9 cellular contexts compared by ENCODE assay signal in genomic region chr4:184265566-184266351, GRCh38. TPM values are rescaled to one million over a fixed set of nuclear protein-coding genes. Genes with fewer than 3 reads are reported as not detected.
DNase-seq lines count a peak whose midpoint lies in the region; ATAC-seq and TF ChIP-seq lines count a peak whose summit lies in the region.
"Had no signal": no experiment of that assay in that cellular context is flagged by ENCODE, and none has a peak within 500 bp of the region (broad histone marks: within the 10 kb centered on the region; RNA-seq: fewer than 3 reads in every experiment).

No MANE protein-coding gene starts in this region.

- no peaks in the 10 kb centered on the region for H3K36me3 Mint-ChIP-seq in activated T-cell treated with anti-CD3 and anti-CD28 coated beads, Interleukin-2, amount 50 U/mL, for 24 hours (ENCODE audit: low read depth)
- no peaks in the 10 kb centered on the region for H3K36me3 Mint-ChIP-seq in IgD-negative memory B cell
- peaks cover 0 to 3% (median 0%) of the 10 kb centered on the region in 5 donors for H3K36me3 Mint-ChIP-seq in naive thymus-derived CD4-positive, alpha-beta T cell

- H3K4me1 ChIP-seq in naive thymus-derived CD4-positive, alpha-beta T cell (ENCODE audit: control insufficient read depth in 2 of 2, insufficient read depth in 2 of 2, low read length in 2 of 2), result peaks cover 6 to 14% of the 10 kb centered on the region in 2 donors

- intact Hi-C loops in naive thymus-derived CD4-positive, alpha-beta T cell (cut with micrococcal nuclease), result loop anchor here (2.0 to 10.0 kb wide), 9 partner anchors 29 to 1159 kb away; partner anchors contain the start of genes CFAP97 (in 2 of the 2), ANKRD37 (in 1 of the 2), ING2 (in 1 of the 2) and LRP2BP (in 1 of the 2)

- ATAC-seq in naive thymus-derived CD4-positive, alpha-beta T cell, result no peak

- H3K4me3 Mint-ChIP-seq in activated T-cell treated with anti-CD3 and anti-CD28 coated beads, Interleukin-2, amount 50 U/mL, for 24 hours, result peak overlapping the region; percentile 57
- H3K4me3 Mint-ChIP-seq in IgD-negative memory B cell, result peak overlapping the region; percentile 38 to 91 (median 76)
- H3K4me3 Mint-ChIP-seq in naive thymus-derived CD4-positive, alpha-beta T cell, result peak overlapping the region in 3 of 10 donors; percentile 1 to 57 (median 9)

- POLR2A ChIA-PET in naive thymus-derived CD4-positive, alpha-beta T cell (lab: Charles Lee), result interaction anchor here (0.6 to 5.9 kb wide), 8 partner anchors 19 to 384 kb away, joined by 3 to 63 read pairs (median 6); partner anchors contain the start of genes CASP3, IRF2 and PRIMPOL

- H3K27me3 Mint-ChIP-seq in activated T-cell treated with anti-CD3 and anti-CD28 coated beads, Interleukin-2, amount 50 U/mL, for 24 hours, result no peaks in the 10 kb centered on the region
- H3K27me3 Mint-ChIP-seq in IgD-negative memory B cell, result no peaks in the 10 kb centered on the region
- H3K27me3 Mint-ChIP-seq in naive thymus-derived CD4-positive, alpha-beta T cell, result no peaks in the 10 kb centered on the region

- no peaks in the 10 kb centered on the region for H3K9me3 Mint-ChIP-seq in activated T-cell treated with anti-CD3 and anti-CD28 coated beads, Interleukin-2, amount 50 U/mL, for 24 hours
- peaks cover 0 to 2% (median 0%) of the 10 kb centered on the region in 3 donors for H3K9me3 Mint-ChIP-seq in IgD-negative memory B cell
- H3K9me3 Mint-ChIP-seq in naive thymus-derived CD4-positive, alpha-beta T cell, result peaks cover 0 to 8% (median 0%) of the 10 kb centered on the region in 11 donors

- H3K4me3 ChIP-seq in naive thymus-derived CD4-positive, alpha-beta T cell (ENCODE audit: low read length), result no peak overlapping the region

- TF ChIP-seq CTCF in VCaP (conservative IDR thresholded peaks at IDR 0.05), result no peak

- no peaks in the 10 kb centered on the region for H3K36me3 ChIP-seq in naive thymus-derived CD4-positive, alpha-beta T cell (ENCODE audit: control insufficient read depth in 2 of 3, insufficient read depth in 3 of 3, low read length in 3 of 3)

- H3K27ac Mint-ChIP-seq in activated T-cell treated with anti-CD3 and anti-CD28 coated beads, Interleukin-2, amount 50 U/mL, for 24 hours, result peak overlapping the region; percentile 79
- H3K27ac Mint-ChIP-seq in IgD-negative memory B cell, result peak overlapping the region; percentile 68 to 98 (median 72)
- peak overlapping the region in 5 of 9 donors; percentile 29 to 80 (median 36) for H3K27ac Mint-ChIP-seq in naive thymus-derived CD4-positive, alpha-beta T cell

- H3K9me3 ChIP-seq in naive thymus-derived CD4-positive, alpha-beta T cell (ENCODE audit: control insufficient read depth in 2 of 3, low read length in 3 of 3), result no peaks in the 10 kb centered on the region

- H3K4me1 Mint-ChIP-seq in activated T-cell treated with anti-CD3 and anti-CD28 coated beads, Interleukin-2, amount 50 U/mL, for 24 hours (ENCODE audit: low read depth), result peaks cover 72% of the 10 kb centered on the region
- H3K4me1 Mint-ChIP-seq in IgD-negative memory B cell, result peaks cover 50 to 56% (median 52%) of the 10 kb centered on the region in 3 donors
- peaks cover 5 to 71% (median 33%) of the 10 kb centered on the region in 7 donors for H3K4me1 Mint-ChIP-seq in naive thymus-derived CD4-positive, alpha-beta T cell

- CTCF ChIA-PET in naive thymus-derived CD4-positive, alpha-beta T cell (lab: Charles Lee), result interaction anchor here (0.6 to 2.0 kb wide), 8 partner anchors 9 to 1155 kb away, joined by 3 to 7 read pairs (median 3); partner anchors contain the start of gene PRIMPOL

- no peaks in the 10 kb centered on the region for H3K27me3 ChIP-seq in naive thymus-derived CD4-positive, alpha-beta T cell (ENCODE audit: control insufficient read depth in 2 of 2, insufficient read depth in 2 of 2, low read length in 2 of 2)

- H3K27ac ChIP-seq in VCaP, result peak overlapping the region; percentile 19; the same call in 1 of the 2 replicates
- H3K27ac ChIP-seq in naive thymus-derived CD4-positive, alpha-beta T cell (ENCODE audit: low read depth, low read length), result no peak overlapping the region

- DNase-seq in activated T-cell treated with anti-CD3 and anti-CD28 coated beads, Interleukin-2, amount 50 U/mL, for 24 hours, result no peak
- no peak for DNase-seq in activated T-cell treated with anti-CD3 and anti-CD28 coated beads for 4 hours
- DNase-seq in naive thymus-derived CD4-positive, alpha-beta T cell, result peak in 1 of 9 donors; percentile 20
- DNase-seq in iPS-NIHi11 (ENCODE audit: low spot score), result no peak
- no peak for DNase-seq in mucosa of gallbladder (ENCODE audit: low spot score)
- no peak for DNase-seq in activated gamma-delta T cell (lab: John Stamatoyannopoulos, UW)
- DNase-seq: DND-41 had no signal

RNA-seq across cellular contexts. Expression of gene ENPP6, which starts 48.1 kb away (rescaled TPM):
- not detected for polyA plus RNA-seq in IgD-negative memory B cell
- total RNA-seq in naive thymus-derived CD4-positive, alpha-beta T cell, result 1 to 10 TPM in 1 of 5 experiments, not detected in 4; 3.1 TPM
- polyA plus RNA-seq in naive thymus-derived CD4-positive, alpha-beta T cell, result not detected
- total RNA-seq in mucosa of gallbladder, result 0.60 TPM
